ENCODE assay signal across 8 cellular contexts in the genomic region with DNA sequence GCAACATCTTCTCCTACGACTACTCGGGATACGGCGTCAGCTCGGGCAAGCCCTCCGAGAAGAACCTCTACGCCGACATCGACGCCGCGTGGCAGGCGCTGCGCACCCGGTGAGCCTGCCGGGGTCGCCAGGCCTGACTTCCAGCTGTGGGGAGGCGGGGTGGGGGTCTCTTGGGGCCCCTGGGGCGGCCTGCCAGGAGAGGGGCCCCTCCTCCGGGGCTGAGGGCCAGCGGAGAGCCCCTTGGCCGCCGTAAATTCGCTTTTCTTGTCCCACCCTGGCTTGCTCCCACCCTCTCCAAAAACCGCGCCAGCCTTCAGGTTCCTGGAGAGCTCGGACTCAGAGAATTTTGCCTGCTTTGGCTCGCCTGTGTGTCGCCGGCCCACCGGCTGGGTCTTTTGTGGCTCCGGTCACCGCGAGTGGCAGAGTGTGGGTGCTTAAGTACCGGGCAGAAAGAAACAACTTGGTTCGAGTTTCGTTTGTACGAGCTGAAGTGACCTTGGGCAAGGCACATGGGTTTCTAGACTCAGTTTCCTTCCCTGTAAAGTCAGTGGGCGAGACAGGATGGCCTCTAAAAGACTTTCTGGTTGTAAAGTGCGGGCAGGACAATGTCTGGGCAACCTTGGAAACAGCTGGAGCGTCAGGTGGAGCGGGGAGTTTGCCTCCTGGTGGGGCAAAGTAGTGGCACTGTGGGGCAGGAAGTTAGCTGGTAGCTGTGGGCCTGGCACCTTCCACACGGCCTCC. TPM values are rescaled to one million over a fixed set of nuclear protein-coding genes. Genes with fewer than 3 reads are reported as not detected.
DNase-seq lines count a peak whose midpoint lies in the region; ATAC-seq and TF ChIP-seq lines count a peak whose summit lies in the region.

No MANE protein-coding gene starts in this region.

- ATAC-seq in GM18867 (IDR thresholded peaks at IDR 0.05; ENCODE audit: unreplicated experiment) (peak; percentile 17), right cardiac atrium (peak; percentile 15 to 36), HG02870 (IDR thresholded peaks at IDR 0.05; ENCODE audit: unreplicated experiment) (no peak), HG02852 (IDR thresholded peaks at IDR 0.05; ENCODE audit: unreplicated experiment) (no peak)
- ATAC-seq in activated naive CD4-positive, alpha-beta T cell treated with anti-CD3 and anti-CD28 coated beads, Interleukin-2, amount 50 U/mL, for 72 hours: peak in 1 of 2 donors; percentile 29

- peak in 3 of 4 experiments; percentile 32 to 40 (median 33) for TF ChIP-seq CTCF in sigmoid colon (IDR thresholded peaks at IDR 0.05)

- no peak for TF ChIP-seq POLR2A in sigmoid colon (IDR thresholded peaks at IDR 0.05)

- H3K4me3 ChIP-seq in NT2/D1 (ENCODE audit: insufficient read length, low read depth) (peak overlapping the region; percentile 80), right cardiac atrium (ENCODE audit: low read length) (peak overlapping the region; percentile 91), sigmoid colon (peak overlapping the region; percentile 61 to 83 (median 66))

- intact Hi-C loops in right cardiac atrium (cut with DNase I) (no loop called here), sigmoid colon (cut with DNase I) (loop anchor here (5.0 to 10.0 kb wide), 4 partner anchors 51 to 279 kb away; partner anchors contain the start of gene CEMIP)

- no peak overlapping the region for H3K27ac ChIP-seq in right cardiac atrium (ENCODE audit: low read length)
- peak overlapping the region; percentile 82 to 86 (median 85) for H3K27ac ChIP-seq in sigmoid colon

- H3K36me3 ChIP-seq in NT2/D1 (ENCODE audit: insufficient read depth, insufficient read length, low read length) (no peaks in the 10 kb centered on the region), sigmoid colon (no peaks in the 10 kb centered on the region)

- peak; percentile 36 for DNase-seq in A172 (ENCODE audit: low spot score)
- DNase-seq in NT2/D1 (ENCODE audit: low read depth, low spot score): no peak
- peak in 1 of 2 donors; percentile 10 for DNase-seq in activated naive CD4-positive, alpha-beta T cell treated with anti-CD3 and anti-CD28 coated beads, Interleukin-2, amount 50 U/mL, for 72 hours (ENCODE audit: low spot score in 2 of 2)
- DNase-seq in right cardiac atrium: peak in 2 of 3 donors; percentile 14 to 52
- DNase-seq in sigmoid colon: no peak

- 3% methylated on average over 43 of the region's 43 CpGs for WGBS in right cardiac atrium
- 1 to 3% methylated on average over 43 of the region's 43 CpGs for WGBS in sigmoid colon, 2 donors

- peaks cover 6 to 14% of the 10 kb centered on the region in 2 donors for H3K36me3 Mint-ChIP-seq in activated naive CD4-positive, alpha-beta T cell treated with anti-CD3 and anti-CD28 coated beads, Interleukin-2, amount 50 U/mL, for 72 hours

- no peaks in the 10 kb centered on the region for H3K9me3 ChIP-seq in NT2/D1 (ENCODE audit: insufficient read depth, low read length)
- no peaks in the 10 kb centered on the region for H3K9me3 ChIP-seq in right cardiac atrium (ENCODE audit: control insufficient read depth, low read length)
- H3K9me3 ChIP-seq in sigmoid colon: no peaks in the 10 kb centered on the region

- peak overlapping the region; percentile 85 for H3K9ac ChIP-seq in NT2/D1 (ENCODE audit: insufficient read length, low read depth)

- H3K27me3 ChIP-seq in NT2/D1 (ENCODE audit: insufficient read depth, insufficient read length): peaks cover 33% of the 10 kb centered on the region
- H3K27me3 ChIP-seq in right cardiac atrium (ENCODE audit: control insufficient read depth, insufficient read depth): no peaks in the 10 kb centered on the region
- H3K27me3 ChIP-seq in sigmoid colon: no peaks in the 10 kb centered on the region

- H3K4me1 ChIP-seq in NT2/D1 (ENCODE audit: insufficient read depth, insufficient read length): no peaks in the 10 kb centered on the region
- H3K4me1 ChIP-seq in right cardiac atrium (ENCODE audit: control insufficient read depth, insufficient read depth, low read length): no peaks in the 10 kb centered on the region
- H3K4me1 ChIP-seq in sigmoid colon: peaks cover 0 to 33% (median 27%) of the 10 kb centered on the region in 4 donors

- peak overlapping the region; percentile 81 to 87 for H3K27ac Mint-ChIP-seq in activated naive CD4-positive, alpha-beta T cell treated with anti-CD3 and anti-CD28 coated beads, Interleukin-2, amount 50 U/mL, for 72 hours

- no peaks in the 10 kb centered on the region for H3K9me3 Mint-ChIP-seq in activated naive CD4-positive, alpha-beta T cell treated with anti-CD3 and anti-CD28 coated beads, Interleukin-2, amount 50 U/mL, for 72 hours

- no peak for TF ChIP-seq EP300 in sigmoid colon (IDR thresholded peaks at IDR 0.05)

RNA-seq across cellular contexts. Expression of gene ABHD17C, which starts 1.0 kb away (rescaled TPM):
- total RNA-seq in A172 (2014; rRNA removed; shearing (Covaris generic)): 4.6 and 5.8 TPM in 2 replicates
- 1 to 10 TPM; 7.2 to 7.8 TPM for total RNA-seq in activated naive CD4-positive, alpha-beta T cell treated with anti-CD3 and anti-CD28 coated beads, Interleukin-2, amount 50 U/mL, for 72 hours
- total RNA-seq in right cardiac atrium (1 to 10 TPM; 2.6 to 6.2 (median 5.6) TPM), sigmoid colon (1 to 10 TPM; 2.0 to 4.2 (median 2.6) TPM)
- polyA plus RNA-seq in right cardiac atrium (3.3 TPM), sigmoid colon (100 to 1,000 TPM in 2 of 3 donors, 10 to 100 TPM in 1; 62.7 to 174 (median 111) TPM)

Comparison
In these comparisons a context has a peak if more than half of its experiments do, and no peak if none do; other contexts are left out.
1. DNase-seq: peak in A172 (single experiment) and right cardiac atrium (2 of 3); none in NT2/D1 (single experiment) and sigmoid colon (single experiment).
2. ATAC-seq: peak in GM18867 (single experiment) and right cardiac atrium (2 of 2); none in HG02870 (single experiment) and HG02852 (single experiment).
3. Peak in every context shown above with its lines, with median percentiles within 50 percentile points of each other: H3K4me3 ChIP-seq.